Comparison of ENCODE assay signal across 18 cellular contexts in genomic region chr14:101039755-101040138, GRCh38.
DNase-seq lines count a peak whose midpoint lies in the region; ATAC-seq and TF ChIP-seq lines count a peak whose summit lies in the region.
"Had no signal": no experiment of that assay in that cellular context is flagged by ENCODE, and none has a peak within 500 bp of the region (broad histone marks: within the 10 kb centered on the region; RNA-seq: fewer than 3 reads in every experiment).

No MANE protein-coding gene starts in this region.

- H2BK20ac ChIP-seq in IMR-90 (ENCODE audit: low read depth, low read length): no peak overlapping the region

- dilution Hi-C loops in IMR-90 (cut with HindIII; ENCODE audit: low sequenced_read_pairs, unreplicated experiment): no loop called here

- no TSS peak for BruUV-seq in IMR-90 (replicated peaks; lab: Mats Ljungman, UMichigan)

- H3K36me3 ChIP-seq in IMR-90 (ENCODE audit: control insufficient read depth, insufficient read depth, low read length) (peaks cover 76% of the 10 kb centered on the region), hepatocyte (replicated peaks; ENCODE audit: insufficient read depth, low read depth) (no peaks in the 10 kb centered on the region)
- H3K36me3 ChIP-seq: BLaER1 had no signal

- no peak overlapping the region for H2AK5ac ChIP-seq in IMR-90 (ENCODE audit: low read depth, low read length)

- intact Hi-C loops in IMR-90 (cut with micrococcal nuclease) (no loop called here), posterior vena cava (cut with DNase I) (no loop called here)

- no peak overlapping the region for H2BK120ac ChIP-seq in IMR-90 (ENCODE audit: low read depth, low read length)

- H3K9me3 ChIP-seq in IMR-90 (ENCODE audit: control insufficient read depth, insufficient read depth, low read length) (no peaks in the 10 kb centered on the region), hepatocyte (ENCODE audit: low read depth) (no peaks in the 10 kb centered on the region)

- TF ChIP-seq POLR2A in IMR-90 (IDR thresholded peaks at IDR 0.05; ENCODE audit: low read depth, low read length) (no peak), GM18505 (IDR thresholded peaks at IDR 0.05; ENCODE audit: borderline replicate concordance, extremely low read depth, insufficient read depth, insufficient read length) (no peak)

- no peak overlapping the region for H3K56ac ChIP-seq in IMR-90 (ENCODE audit: extremely low read depth, insufficient read depth, low read length)

- no peaks in the 10 kb centered on the region for H3K9me2 ChIP-seq in hepatocyte (replicated peaks; ENCODE audit: insufficient read depth)

- H3K4me1 ChIP-seq in IMR-90 (ENCODE audit: control insufficient read depth, insufficient read depth, low read length) (no peaks in the 10 kb centered on the region), hepatocyte (ENCODE audit: insufficient read depth) (peaks cover 16% of the 10 kb centered on the region)
- H3K4me1 ChIP-seq: BLaER1 had no signal

- no peak overlapping the region for H3K18ac ChIP-seq in IMR-90 (ENCODE audit: low read depth, low read length)

- H2AK9ac ChIP-seq in IMR-90 (replicated peaks; ENCODE audit: low read depth, low read length, poor library complexity): peak overlapping the region; percentile 5

- no peaks in the 10 kb centered on the region for H3K79me2 ChIP-seq in hepatocyte

- H3K27me3 ChIP-seq in IMR-90 (ENCODE audit: control insufficient read depth, insufficient read depth, low read length) (no peaks in the 10 kb centered on the region), hepatocyte (no peaks in the 10 kb centered on the region)
- H3K27me3 ChIP-seq: BLaER1 had no signal

- H3K4me3 ChIP-seq in IMR-90 (ENCODE audit: insufficient read depth, low read depth, low read length) (no peak overlapping the region), hepatocyte (no peak overlapping the region)
- H3K4me3 ChIP-seq: BLaER1, GM12878, GM23338 had no signal

- no peak overlapping the region for H3K9ac ChIP-seq in IMR-90 (ENCODE audit: low read depth, low read length)
- H3K9ac ChIP-seq: BLaER1 had no signal

- CTCF ChIA-PET in IMR-90 (lab: Yijun Ruan, JAX): no interaction called here

- H4K20me1 ChIP-seq in IMR-90 (ENCODE audit: insufficient read depth, low read length): peaks cover 15% of the 10 kb centered on the region; the same call in 1 of the 2 replicates
- H4K20me1 ChIP-seq in hepatocyte (ENCODE audit: insufficient read depth, poor library complexity, severe bottlenecking): no peaks in the 10 kb centered on the region
- H4K20me1 ChIP-seq: BLaER1 had no signal

- POLR2A ChIA-PET in IMR-90 (lab: Charles Lee; ENCODE audit: unreplicated experiment): no interaction called here

- H3K79me1 ChIP-seq in IMR-90 (ENCODE audit: low read depth in 1 of 2, low read length in 2 of 2): peaks cover 10 to 32% of the 10 kb centered on the region in 2 experiments

- H4K5ac ChIP-seq in IMR-90 (ENCODE audit: low read depth, low read length): no peak overlapping the region

- no peak overlapping the region for H3K14ac ChIP-seq in IMR-90 (replicated peaks; ENCODE audit: low read depth, low read length)

- TF ChIP-seq CTCF in IMR-90 (conservative IDR thresholded peaks at IDR 0.05; ENCODE audit: low read depth, low read length): no peak
- no peak for TF ChIP-seq CTCF in hepatocyte (IDR thresholded peaks at IDR 0.05; ENCODE audit: poor library complexity)

- no peak for TF ChIP-seq RAD21 in IMR-90 (IDR thresholded peaks at IDR 0.05; ENCODE audit: low read length)

- DNase-seq in IMR-90 (no peak), hepatocyte (ENCODE audit: low spot score) (no peak), posterior vena cava (ENCODE audit: low spot score) (peak; percentile 31), MV-4-11 (lab: John Stamatoyannopoulos, UW) (no peak)
- DNase-seq: CD4-positive, CD25-positive, alpha-beta regulatory T cell; DMS 273 treated with DMSO at 0.1 percent for 48 hours; DMS79; EL; GDM1; H9 had no signal

- ATAC-seq in IMR-90 (ENCODE audit: low read depth) (no peak), GM18505 (IDR thresholded peaks at IDR 0.05; ENCODE audit: unreplicated experiment) (no peak), HG03039 (IDR thresholded peaks at IDR 0.05; ENCODE audit: unreplicated experiment) (no peak)
- ATAC-seq: GM12878, GM23338, HCT116 had no signal

- H2BK15ac ChIP-seq in IMR-90 (ENCODE audit: low read depth, low read length): no peak overlapping the region

- no peak overlapping the region for H2BK5ac ChIP-seq in IMR-90 (ENCODE audit: low read depth, low read length, poor library complexity, severe bottlenecking)

- H3K4ac ChIP-seq in IMR-90 (ENCODE audit: low read depth, low read length): no peak overlapping the region

- H3K23ac ChIP-seq in IMR-90 (ENCODE audit: low read depth, low read length): no peak overlapping the region

- H3K4me2 ChIP-seq in IMR-90 (ENCODE audit: low read depth, low read length): no peak overlapping the region
- H3K4me2 ChIP-seq in hepatocyte: no peak overlapping the region
- H3K4me2 ChIP-seq: BLaER1, GM23338 had no signal

- WGBS in IMR-90 (ENCODE audit: extremely low coverage in 2 of 2, insufficient read length in 1 of 2), 2 experiments: 80% methylated on average over 3 of the region's 15 CpGs; no CpG with 5 or more reads in 1 of the 2 experiments
- WGBS in hepatocyte (ENCODE audit: low lambda C conversion rate, missing lambda C conversion rate): 84% methylated on average over 15 of the region's 15 CpGs

- in situ Hi-C loops in IMR-90 (cut with MboI; ENCODE audit: low sequenced_read_pairs): no loop called here

- H3K9me1 ChIP-seq in IMR-90 (ENCODE audit: insufficient read depth, low read length): no peaks in the 10 kb centered on the region

- H3K27ac ChIP-seq in IMR-90 (ENCODE audit: insufficient read depth, low read length) (no peak overlapping the region), hepatocyte (peak overlapping the region; percentile 79)
- H3K27ac ChIP-seq: 22Rv1, BLaER1, C4-2B had no signal

- no peak overlapping the region for H2AFZ ChIP-seq in IMR-90 (replicated peaks; ENCODE audit: low read length, poor library complexity)
- H2AFZ ChIP-seq in hepatocyte: no peak overlapping the region
- H2AFZ ChIP-seq: GM23338 had no signal

- H4K8ac ChIP-seq in IMR-90 (ENCODE audit: low read depth in 2 of 2, low read length in 2 of 2): no peak overlapping the region

- no peak overlapping the region for H4K91ac ChIP-seq in IMR-90 (ENCODE audit: insufficient read depth, low read depth, low read length)

TF ChIP-seq in IMR-90, 13 proteins besides CTCF, POLR2A, EP300 and RAD21:
- no peak for TF ChIP-seq FOS (IDR thresholded peaks at IDR 0.05; ENCODE audit: low read depth, low read length)
- TF ChIP-seq RCOR1 (IDR thresholded peaks at IDR 0.05; ENCODE audit: insufficient replicate concordance, low read length): no peak
- TF ChIP-seq RFX5 (IDR thresholded peaks at IDR 0.05; ENCODE audit: low read depth, low read length): no peak
